21 cellular contexts compared by ENCODE assay signal in the genomic region with DNA sequence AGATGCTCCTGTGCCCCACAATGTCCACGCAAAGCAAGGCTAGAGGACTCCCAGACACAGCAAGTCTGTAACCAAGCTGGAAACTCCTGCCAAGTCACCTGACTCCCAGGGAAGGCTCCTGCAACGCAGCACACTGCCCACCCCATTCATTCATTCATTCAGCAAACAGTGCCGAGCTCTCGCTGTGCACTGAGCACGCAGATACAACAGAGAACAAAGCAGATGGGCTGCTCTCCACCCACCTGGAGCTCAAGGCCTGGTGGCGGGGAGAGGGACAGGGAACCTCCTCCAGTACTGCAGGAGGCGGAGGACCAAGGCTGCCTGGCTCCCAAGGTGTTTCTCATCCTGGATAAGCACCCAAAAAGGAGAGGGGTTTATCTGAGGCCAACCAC. TPM values are rescaled to one million over a fixed set of nuclear protein-coding genes. Genes with fewer than 3 reads are reported as not detected.
DNase-seq lines count a peak whose midpoint lies in the region; FAIRE-seq and TF ChIP-seq lines count a peak whose summit lies in the region.
"Had no signal": no experiment of that assay in that cellular context is flagged by ENCODE, and none has a peak within 500 bp of the region (broad histone marks: within the 10 kb centered on the region; RNA-seq: fewer than 3 reads in every experiment).

No MANE protein-coding gene starts in this region.

- H3K36me3 ChIP-seq in right atrium auricular region (no peaks in the 10 kb centered on the region), prostate gland (no peaks in the 10 kb centered on the region)
- H3K36me3 ChIP-seq: lower lobe of right lung had no signal

- H3K9me3 ChIP-seq in right atrium auricular region (no peaks in the 10 kb centered on the region), prostate gland (no peaks in the 10 kb centered on the region)
- H3K9me3 ChIP-seq: lower lobe of right lung had no signal

- intact Hi-C loops in prostate gland (cut with DNase I), result loop anchor here (10.0 kb wide), 1 partner anchor 115 kb away; the partner anchor contains the start of genes AGAP3, FASTK and TMUB1

- TF ChIP-seq POLR2A in prostate gland (IDR thresholded peaks at IDR 0.05), result no peak
- no peak for TF ChIP-seq POLR2A in GM12892 (IDR thresholded peaks at IDR 0.05; ENCODE audit: low read depth, low read length)

- peak overlapping the region; percentile 80; the same call in 1 of the 2 replicates for H3K27ac ChIP-seq in VCaP
- H3K27ac ChIP-seq in right atrium auricular region, result peak overlapping the region; percentile 85 to 94
- no peak overlapping the region for H3K27ac ChIP-seq in prostate gland
- H3K27ac ChIP-seq: lower lobe of right lung had no signal

- FAIRE-seq in GM12892 (lab: Jason Lieb, UNC), result no peak
- FAIRE-seq: astrocyte, colon had no signal

- TF ChIP-seq CTCF in VCaP (conservative IDR thresholded peaks at IDR 0.05), result no peak
- TF ChIP-seq CTCF in right atrium auricular region (IDR thresholded peaks at IDR 0.05), result no peak
- no peak for TF ChIP-seq CTCF in prostate gland (IDR thresholded peaks at IDR 0.05)

- H3K27me3 ChIP-seq in right atrium auricular region (no peaks in the 10 kb centered on the region), prostate gland (replicated peaks; ENCODE audit: insufficient read depth) (no peaks in the 10 kb centered on the region)

- DNase-seq in DMS153 (lab: John Stamatoyannopoulos, UW) (peak; percentile 89), NCI-H1694 treated with DMSO at 0.1 percent for 48 hours (lab: John Stamatoyannopoulos, UW) (peak; percentile 89), right atrium auricular region (ENCODE audit: low spot score) (no peak), prostate gland (ENCODE audit: low spot score) (no peak), medulla oblongata (ENCODE audit: extremely low spot score) (no peak), GM12892 (ENCODE audit: insufficient read length) (no peak)
- no peak for DNase-seq in activated CD8-positive, alpha-beta memory T cell treated with anti-CD3 and anti-CD28 coated beads, Interleukin-2, amount 50 U/mL, for 4 hours
- DNase-seq: activated T-cell treated with anti-CD3 and anti-CD28 coated beads, Interleukin-2, amount 50 U/mL, for 72 hours; CD8-positive, alpha-beta memory T cell; immature natural killer cell; lower lobe of right lung; NCI-H1436 treated with DMSO at 0.1 percent for 48 hours; NCI-H526; PC-3; stimulated activated naive CD4-positive, alpha-beta T cell; trophoblast cell had no signal

- 42% methylated on average over 7 of the region's 7 CpGs for WGBS in prostate gland

- no peak overlapping the region for H3K4me3 ChIP-seq in right atrium auricular region
- no peak overlapping the region for H3K4me3 ChIP-seq in prostate gland
- H3K4me3 ChIP-seq: lower lobe of right lung had no signal

- peaks cover 0 to 75% of the 10 kb centered on the region in 2 donors for H3K4me1 ChIP-seq in right atrium auricular region
- no peaks in the 10 kb centered on the region for H3K4me1 ChIP-seq in prostate gland (replicated peaks)

RNA-seq across cellular contexts. Expression of gene KCNH2, which starts 8.6 kb away (rescaled TPM):
- total RNA-seq in right atrium auricular region, result 100 to 1,000 TPM; 119 to 128 TPM
- total RNA-seq in prostate gland, result 100 to 1,000 TPM in 1 of 2 donors, 10 to 100 TPM in 1; 10.1 to 184 TPM
- polyA plus RNA-seq in GM12892 (2012; ENCODE audit: missing spikeins), result 0.11 TPM
- total RNA-seq: osteoblast had no signal
- polyA plus RNA-seq: immature natural killer cell had no signal

RNA-seq across cellular contexts. Expression of gene NOS3, which starts 21.3 kb away (rescaled TPM):
- 10 to 100 TPM; 14.5 to 78.6 TPM for total RNA-seq in right atrium auricular region
- 10 to 100 TPM in 1 of 2 donors, 1 to 10 TPM in 1; 6.1 to 10.4 TPM for total RNA-seq in prostate gland
- polyA plus RNA-seq in GM12892 (2012; ENCODE audit: missing spikeins), result 0.23 TPM
- total RNA-seq: osteoblast, SK-MEL-5 had no signal

RNA-seq across cellular contexts. Expression of gene ATG9B, which starts 54.8 kb away (rescaled TPM):
- total RNA-seq in right atrium auricular region, result not detected
- total RNA-seq in prostate gland, result 1 to 10 TPM in 1 of 2 donors, under 1 TPM in 1; 0.18 to 7.1 TPM
- 0.25 TPM for polyA plus RNA-seq in GM12892 (2012; ENCODE audit: missing spikeins)
- total RNA-seq: osteoblast had no signal

RNA-seq across cellular contexts. Expression of gene ABCB8, which starts 58.8 kb away (rescaled TPM):
- total RNA-seq in right atrium auricular region (10 to 100 TPM; 11.9 to 20.6 TPM), prostate gland (10 to 100 TPM; 26.4 to 50.6 TPM)
- polyA plus RNA-seq in GM12892 (2012; ENCODE audit: missing spikeins), result 8.2 TPM

Comparison
In these comparisons a context has a peak if more than half of its experiments do, and no peak if none do; other contexts are left out.
1. DNase-seq: peak in DMS153 (single experiment) and NCI-H1694 treated with DMSO at 0.1 percent for 48 hours (single experiment); none in right atrium auricular region (single experiment), prostate gland (single experiment), medulla oblongata (single experiment), activated CD8-positive, alpha-beta memory T cell treated with anti-CD3 and anti-CD28 coated beads, Interleukin-2, amount 50 U/mL, for 4 hours (single experiment) and GM12892 (single experiment).
2. H3K27ac ChIP-seq: peak in VCaP (single experiment) and right atrium auricular region (2 of 2); none in prostate gland (0 of 2).